In genomic region chr1:64857347-64857746, GRCh38 we compare ENCODE assay signal across 25 cellular contexts.
"Had no signal": no experiment of that assay in that cellular context is flagged by ENCODE, and none has a peak within 500 bp of the region (broad histone marks: within the 10 kb centered on the region; RNA-seq: fewer than 3 reads in every experiment).

No MANE protein-coding gene starts in this region.

- H3K4me3 Mint-ChIP-seq: activated naive CD4-positive, alpha-beta T cell treated with anti-CD3 and anti-CD28 coated beads for 36 hours; activated T-cell treated with anti-CD3 and anti-CD28 coated beads, Interleukin-2, amount 50 U/mL, for 4 hours; brain; neural progenitor cell; T-helper 2 cell treated with Interferon-gamma antibody and Interleukin-4, amounts not matched to agents 5 μg/mL and 100 μg/mL, for 36 hours had no signal

- H3K27ac Mint-ChIP-seq: neural progenitor cell; progenitor cell of endocrine pancreas; T-helper 2 cell treated with Interferon-gamma antibody and Interleukin-4, amounts not matched to agents 5 μg/mL and 100 μg/mL, for 36 hours had no signal

- H3K9me3 ChIP-seq: esophagus squamous epithelium, gastroesophageal sphincter, mucosa of descending colon, upper lobe of right lung had no signal

- H3K27ac ChIP-seq: esophagus squamous epithelium, gastroesophageal sphincter, neural progenitor cell, upper lobe of right lung, VCaP had no signal

- H3K4me1 Mint-ChIP-seq: brain had no signal

- H3K27me3 Mint-ChIP-seq: progenitor cell of endocrine pancreas had no signal

- H3K4me1 ChIP-seq: esophagus squamous epithelium, neural progenitor cell had no signal

- H3K27me3 ChIP-seq: esophagus squamous epithelium, gastroesophageal sphincter, neural progenitor cell, upper lobe of right lung had no signal

- DNase-seq: activated CD4-positive, alpha-beta T cell treated with anti-CD3 and anti-CD28 coated beads, Interleukin-2, amount 50 U/mL, for 1 hour; activated CD4-positive, CD25-positive, alpha-beta regulatory T cell treated with anti-CD3 and anti-CD28 coated beads, Interleukin-2, amount 50 U/mL, for 72 hours; activated effector memory CD4-positive, alpha-beta T cell treated with Interleukin-2 at 50 U/mL for 16 hours; activated naive CD4-positive, alpha-beta T cell treated with anti-CD3 and anti-CD28 coated beads for 36 hours; activated T-cell treated with anti-CD3 and anti-CD28 coated beads, Interleukin-2, amount 50 U/mL, for 4 hours; aorta; dermis blood vessel endothelial cell; effector memory CD4-positive, alpha-beta T cell; esophagus squamous epithelium; head of caudate nucleus; hypothalamus; mesenchymal stem cell; retina; stimulated activated CD4-positive, alpha-beta T cell treated with anti-CD3 and anti-CD28 coated beads, Interleukin-2, amount 100 ng/mL, for 48 hours; stimulated activated CD8-positive, alpha-beta memory T cell treated with anti-CD3 and anti-CD28 coated beads, Interleukin-4, amount 100 ng/mL, for 48 hours; stimulated activated naive CD4-positive, alpha-beta T cell treated with Interleukin-2 at 50 U/mL for 16 hours had no signal

- H3K4me3 ChIP-seq: esophagus squamous epithelium, gastroesophageal sphincter, mucosa of descending colon, neural progenitor cell, upper lobe of right lung had no signal

- H3K9me3 Mint-ChIP-seq: activated naive CD4-positive, alpha-beta T cell treated with anti-CD3 and anti-CD28 coated beads for 36 hours; activated T-cell treated with anti-CD3 and anti-CD28 coated beads, Interleukin-2, amount 50 U/mL, for 4 hours; brain; neural progenitor cell; T-helper 2 cell treated with Interferon-gamma antibody and Interleukin-4, amounts not matched to agents 5 μg/mL and 100 μg/mL, for 36 hours had no signal

- H3K36me3 ChIP-seq: neural progenitor cell had no signal

- ATAC-seq: activated T-cell treated with anti-CD3 and anti-CD28 coated beads, Interleukin-2, amount 50 U/mL, for 4 hours; SK-N-SH treated with all-trans-retinoic acid at 6 μM for 48 hours had no signal
